Comparison of ENCODE assay signal across 10 cellular contexts in the genomic region with DNA sequence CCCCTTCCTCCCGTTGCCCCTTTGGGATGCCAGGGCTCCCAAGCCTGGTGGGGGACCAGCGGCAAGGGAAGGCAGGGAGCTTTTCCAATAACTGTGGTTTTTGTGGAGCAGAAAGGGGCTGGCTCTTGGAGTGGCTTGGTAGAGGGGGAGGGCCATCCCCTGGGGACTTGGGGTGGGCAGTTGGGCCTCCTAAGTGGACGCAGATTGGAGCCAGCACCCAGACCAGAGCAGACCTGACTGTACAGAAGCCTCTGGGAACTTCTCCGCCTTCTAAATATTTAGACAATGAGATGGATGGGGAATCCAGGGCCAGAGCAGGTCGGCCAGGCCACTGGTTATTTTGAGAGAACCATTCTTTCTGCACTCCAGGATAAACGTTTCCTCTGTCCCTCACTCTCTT. TPM values are rescaled to one million over a fixed set of nuclear protein-coding genes. Genes with fewer than 3 reads are reported as not detected.
DNase-seq lines count a peak whose midpoint lies in the region; ATAC-seq and TF ChIP-seq lines count a peak whose summit lies in the region.
"Had no signal": no experiment of that assay in that cellular context is flagged by ENCODE, and none has a peak within 500 bp of the region (broad histone marks: within the 10 kb centered on the region; RNA-seq: fewer than 3 reads in every experiment).

No MANE protein-coding gene starts in this region.

- no peaks in the 10 kb centered on the region for H3K27me3 Mint-ChIP-seq in CD4-positive, CD25-positive, alpha-beta regulatory T cell

- peak overlapping the region; percentile 92 for H3K18ac ChIP-seq in neuronal stem cell (ENCODE audit: low read length)

- no peaks in the 10 kb centered on the region for H3K36me3 ChIP-seq in CD4-positive, CD25-positive, alpha-beta regulatory T cell (ENCODE audit: control insufficient read depth, insufficient read depth, low read length)
- H3K36me3 ChIP-seq in Peyer's patch (no peaks in the 10 kb centered on the region), neuronal stem cell (replicated peaks in 1 of 2; ENCODE audit: control insufficient read depth in 2 of 2, insufficient read depth in 2 of 2, low read length in 2 of 2) (no peaks in the 10 kb centered on the region), HAP-1 (replicated peaks) (no peaks in the 10 kb centered on the region)

- WGBS in neuronal stem cell (ENCODE audit: extremely low coverage in 2 of 2, insufficient read length in 2 of 2, insufficient replicate concordance in 1 of 2), 2 donors = no CpG with 5 or more reads among the region's 6 CpGs

- no peak overlapping the region for H3K14ac ChIP-seq in neuronal stem cell (ENCODE audit: low read length)

- H2AK5ac ChIP-seq in neuronal stem cell (ENCODE audit: low read depth, low read length) = no peak overlapping the region

- peak overlapping the region; percentile 96 for H2AFZ ChIP-seq in neuronal stem cell (ENCODE audit: low read length)

- H3K27me3 ChIP-seq in CD4-positive, CD25-positive, alpha-beta regulatory T cell (ENCODE audit: control insufficient read depth, insufficient read depth, low read length) = no peaks in the 10 kb centered on the region
- H3K27me3 ChIP-seq in Peyer's patch (no peaks in the 10 kb centered on the region), neuronal stem cell (ENCODE audit: control insufficient read depth in 3 of 3, insufficient read depth in 3 of 3, low read depth in 1 of 3, low read length in 3 of 3) (peaks cover 0 to 24% (median 0%) of the 10 kb centered on the region in 3 experiments), HAP-1 (ENCODE audit: low read depth) (no peaks in the 10 kb centered on the region)

- no peak overlapping the region for H3K4ac ChIP-seq in neuronal stem cell (ENCODE audit: low read length)

- H3K79me1 ChIP-seq in neuronal stem cell (ENCODE audit: low read depth, low read length) = peaks cover 1% of the 10 kb centered on the region

- H3K27ac ChIP-seq in CD4-positive, CD25-positive, alpha-beta regulatory T cell (ENCODE audit: insufficient read depth, low read length, poor library complexity, severe bottlenecking) = peak overlapping the region; percentile 76
- peak overlapping the region; percentile 49 to 83 (median 71) for H3K27ac ChIP-seq in Peyer's patch
- no peak overlapping the region for H3K27ac ChIP-seq in neuronal stem cell (replicated peaks; ENCODE audit: low read length)

- TF ChIP-seq POLR2A in Peyer's patch (IDR thresholded peaks at IDR 0.05) = no peak

- no peak for DNase-seq in CD4-positive, CD25-positive, alpha-beta regulatory T cell
- no peak for DNase-seq in Peyer's patch
- peak; percentile 74 for DNase-seq in fibroblast of peridontal ligament (ENCODE audit: extremely low read depth)
- no peak for DNase-seq in neuronal stem cell (ENCODE audit: low spot score)
- no peak for DNase-seq in dedifferentiated amniotic fluid mesenchymal stem cell (ENCODE audit: extremely low spot score)
- DNase-seq in DMS79 (lab: John Stamatoyannopoulos, UW) = no peak
- DNase-seq in HAP-1 (ENCODE audit: low spot score in 2 of 2) = no peak
- DNase-seq: DMS79 treated with DMSO at 0.1 percent for 48 hours had no signal

- H4K91ac ChIP-seq in neuronal stem cell (ENCODE audit: low read depth, low read length, poor library complexity) = no peak overlapping the region

- peaks cover 0 to 2% (median 0%) of the 10 kb centered on the region in 7 donors for H3K9me3 Mint-ChIP-seq in CD4-positive, CD25-positive, alpha-beta regulatory T cell

- peak overlapping the region in 2 of 3 donors; percentile 94 to 98 for H3K27ac Mint-ChIP-seq in CD4-positive, CD25-positive, alpha-beta regulatory T cell

- no peak for ATAC-seq in CD4-positive, CD25-positive, alpha-beta regulatory T cell (ENCODE audit: low read depth in 2 of 2)
- ATAC-seq in HG02852 (IDR thresholded peaks at IDR 0.05; ENCODE audit: unreplicated experiment) = no peak

- H3K9me3 ChIP-seq in CD4-positive, CD25-positive, alpha-beta regulatory T cell (ENCODE audit: control insufficient read depth in 2 of 2, low read length in 2 of 2) = no peaks in the 10 kb centered on the region
- H3K9me3 ChIP-seq in Peyer's patch (no peaks in the 10 kb centered on the region), neuronal stem cell (replicated peaks in 1 of 2; ENCODE audit: control insufficient read depth in 2 of 2, insufficient read depth in 1 of 2, low read depth in 1 of 2, low read length in 2 of 2) (no peaks in the 10 kb centered on the region), HAP-1 (no peaks in the 10 kb centered on the region)

- no peaks in the 10 kb centered on the region for H3K36me3 Mint-ChIP-seq in CD4-positive, CD25-positive, alpha-beta regulatory T cell

- in situ Hi-C loops in HAP-1 (cut with MboI; ENCODE audit: low sequenced_read_pairs) = no loop called here

- peak overlapping the region in 3 of 4 donors; percentile 85 to 91 (median 90) for H3K4me3 Mint-ChIP-seq in CD4-positive, CD25-positive, alpha-beta regulatory T cell

- peak overlapping the region; percentile 96 for H2BK15ac ChIP-seq in neuronal stem cell (ENCODE audit: low read length)

- no peak overlapping the region for H2BK5ac ChIP-seq in neuronal stem cell (ENCODE audit: low read length)

- H3K23ac ChIP-seq in neuronal stem cell (ENCODE audit: low read depth, low read length, poor library complexity) = no peak overlapping the region

- H3K4me2 ChIP-seq in neuronal stem cell (ENCODE audit: insufficient read depth, low read length, poor library complexity, severe bottlenecking) = no peak overlapping the region

- peak overlapping the region; percentile 19 for H2BK120ac ChIP-seq in neuronal stem cell (ENCODE audit: low read depth, low read length)

- H3K9ac ChIP-seq in neuronal stem cell (ENCODE audit: low read depth, low read length, poor library complexity) = peak overlapping the region; percentile 60

- TF ChIP-seq CTCF in Peyer's patch (IDR thresholded peaks at IDR 0.05) = no peak

- peak overlapping the region; percentile 44 for H2BK12ac ChIP-seq in neuronal stem cell (ENCODE audit: low read length)

- H4K8ac ChIP-seq in neuronal stem cell (ENCODE audit: low read depth, low read length) = peak overlapping the region; percentile 70

- H3K4me1 Mint-ChIP-seq in CD4-positive, CD25-positive, alpha-beta regulatory T cell = peaks cover 5 to 82% (median 34%) of the 10 kb centered on the region in 4 donors

- peaks cover 77% of the 10 kb centered on the region for H3K4me1 ChIP-seq in CD4-positive, CD25-positive, alpha-beta regulatory T cell (ENCODE audit: control insufficient read depth, insufficient read depth, low read length, poor library complexity, severe bottlenecking)
- peaks cover 0 to 50% (median 23%) of the 10 kb centered on the region in 4 donors for H3K4me1 ChIP-seq in Peyer's patch
- peaks cover 11 to 22% of the 10 kb centered on the region in 2 donors for H3K4me1 ChIP-seq in neuronal stem cell (ENCODE audit: control insufficient read depth in 2 of 2, insufficient read depth in 1 of 2, low read depth in 1 of 2, low read length in 2 of 2)
- peaks cover 3% of the 10 kb centered on the region for H3K4me1 ChIP-seq in HAP-1

- no peak overlapping the region for H3K4me3 ChIP-seq in CD4-positive, CD25-positive, alpha-beta regulatory T cell (ENCODE audit: low read depth, low read length)
- H3K4me3 ChIP-seq in Peyer's patch (peak overlapping the region in 1 of 4 donors; percentile 22), neuronal stem cell (ENCODE audit: low read length in 2 of 2) (peak overlapping the region in 1 of 2 donors; percentile 15), HAP-1 (no peak overlapping the region)

RNA-seq across cellular contexts. Expression of gene PTGIR, which starts 4.2 kb away (rescaled TPM):
- total RNA-seq in CD4-positive, CD25-positive, alpha-beta regulatory T cell = 8.6 TPM
- polyA plus RNA-seq in CD4-positive, CD25-positive, alpha-beta regulatory T cell = 10 to 100 TPM in 2 of 4 donors, 1 to 10 TPM in 1, under 1 TPM in 1; 0.31 to 16.8 (median 10.1) TPM
- total RNA-seq in Peyer's patch = 1 to 10 TPM in 2 of 4 donors, not detected in 2; 3.4 to 5.8 TPM
- polyA plus RNA-seq in neuronal stem cell (2013, experiment 1 of 2) = 0.04 TPM
- 0.07 TPM for polyA plus RNA-seq in neuronal stem cell (2013, experiment 2 of 2)

RNA-seq across cellular contexts. Expression of gene GNG8, which starts 15.3 kb away (rescaled TPM):
- not detected for total RNA-seq in CD4-positive, CD25-positive, alpha-beta regulatory T cell
- 10 to 100 TPM in 1 of 4 donors, 1 to 10 TPM in 2, not detected in 1; 6.8 to 15.7 (median 8.6) TPM for polyA plus RNA-seq in CD4-positive, CD25-positive, alpha-beta regulatory T cell
- not detected for total RNA-seq in Peyer's patch
- 6.3 TPM for polyA plus RNA-seq in neuronal stem cell (2013, experiment 1 of 2)
- polyA plus RNA-seq in neuronal stem cell (2013, experiment 2 of 2) = 10.6 TPM
- total RNA-seq: H4 had no signal

RNA-seq across cellular contexts. Expression of gene CALM3, which starts 19.6 kb away (rescaled TPM):
- total RNA-seq in CD4-positive, CD25-positive, alpha-beta regulatory T cell = 286 TPM
- polyA plus RNA-seq in CD4-positive, CD25-positive, alpha-beta regulatory T cell = 100 to 1,000 TPM; 207 to 361 (median 286) TPM
- 100 to 1,000 TPM; 134 to 282 (median 237) TPM for total RNA-seq in Peyer's patch
- polyA plus RNA-seq in neuronal stem cell (2013, experiment 1 of 2) = 426 TPM
- polyA plus RNA-seq in neuronal stem cell (2013, experiment 2 of 2) = 419 TPM

RNA-seq across cellular contexts. Expression of gene DACT3, which starts 40.3 kb away (rescaled TPM):
- total RNA-seq in CD4-positive, CD25-positive, alpha-beta regulatory T cell = not detected
- not detected for polyA plus RNA-seq in CD4-positive, CD25-positive, alpha-beta regulatory T cell
- 1 to 10 TPM in 2 of 4 donors, under 1 TPM in 2; 0.53 to 2.3 (median 1.4) TPM for total RNA-seq in Peyer's patch
- polyA plus RNA-seq in neuronal stem cell (2013, experiment 1 of 2) = 6.5 TPM
- 6.5 TPM for polyA plus RNA-seq in neuronal stem cell (2013, experiment 2 of 2)
